16 cellular contexts compared by ENCODE assay signal in genomic region chr9:97560851-97561250, GRCh38. TPM values are rescaled to one million over a fixed set of nuclear protein-coding genes. Genes with fewer than 3 reads are reported as not detected.
DNase-seq lines count a peak whose midpoint lies in the region; TF ChIP-seq lines count a peak whose summit lies in the region.
"Had no signal": no experiment of that assay in that cellular context is flagged by ENCODE, and none has a peak within 500 bp of the region (broad histone marks: within the 10 kb centered on the region; RNA-seq: fewer than 3 reads in every experiment).

No MANE protein-coding gene starts in this region.

- TF ChIP-seq CTCF in dorsolateral prefrontal cortex (IDR thresholded peaks at IDR 0.05 in 54 of 56, conservative IDR thresholded peaks at IDR 0.05 in 2 of 56; ENCODE audit: low read depth in 1 of 56, partially characterized antibody in 56 of 56) = no peak
- TF ChIP-seq CTCF in tibial artery (IDR thresholded peaks at IDR 0.05) = no peak
- TF ChIP-seq CTCF in OCI-LY7 (conservative IDR thresholded peaks at IDR 0.05; ENCODE audit: low read length) = no peak

- no peak overlapping the region for H2BK12ac ChIP-seq in neuronal stem cell (ENCODE audit: low read length)

- H3K4ac ChIP-seq in neuronal stem cell (ENCODE audit: low read length) = no peak overlapping the region

- no peak overlapping the region for H3K4me3 ChIP-seq in dorsolateral prefrontal cortex
- H3K4me3 ChIP-seq in neuronal stem cell (ENCODE audit: low read length in 2 of 2) = no peak overlapping the region
- H3K4me3 ChIP-seq in tibial artery = no peak overlapping the region
- H3K4me3 ChIP-seq in OCI-LY7 (ENCODE audit: low read depth, low read length, poor library complexity, severe bottlenecking) = no peak overlapping the region

- no peaks in the 10 kb centered on the region for H3K79me1 ChIP-seq in neuronal stem cell (ENCODE audit: low read depth, low read length)

- no peaks in the 10 kb centered on the region for H3K9me2 ChIP-seq in OCI-LY7 (ENCODE audit: insufficient read depth, low read length)

- H3K79me2 ChIP-seq in OCI-LY7 (ENCODE audit: insufficient read depth, low read depth, low read length) = no peaks in the 10 kb centered on the region

- H4K91ac ChIP-seq in neuronal stem cell (ENCODE audit: low read depth, low read length, poor library complexity) = no peak overlapping the region

- H3K23ac ChIP-seq in neuronal stem cell (ENCODE audit: low read depth, low read length, poor library complexity) = no peak overlapping the region

- H3K27ac ChIP-seq in dorsolateral prefrontal cortex (peak overlapping the region in 43 of 59 donors; percentile 3 to 93 (median 57)), neuronal stem cell (replicated peaks; ENCODE audit: low read length) (no peak overlapping the region), tibial artery (peak overlapping the region; percentile 62 to 70), OCI-LY7 (ENCODE audit: low read depth, low read length, poor library complexity, severe bottlenecking) (no peak overlapping the region)

- peak overlapping the region; percentile 43 for H2AFZ ChIP-seq in neuronal stem cell (ENCODE audit: low read length)
- no peak overlapping the region for H2AFZ ChIP-seq in OCI-LY7 (ENCODE audit: low read length)

- H4K8ac ChIP-seq in neuronal stem cell (ENCODE audit: low read depth, low read length) = no peak overlapping the region

- peak; percentile 26 for DNase-seq in NCI-H69 (lab: John Stamatoyannopoulos, UW)
- no peak for DNase-seq in dorsolateral prefrontal cortex
- no peak for DNase-seq in neuronal stem cell (ENCODE audit: low spot score)
- DNase-seq in tibial artery = no peak
- no peak for DNase-seq in stimulated activated CD4-positive, alpha-beta T cell treated with anti-CD3 and anti-CD28 coated beads, Interleukin-2, amount 100 ng/mL, for 48 hours
- no peak for DNase-seq in OCI-LY7 (ENCODE audit: low spot score)
- DNase-seq in KG1 (lab: John Stamatoyannopoulos, UW) = no peak
- DNase-seq: ACHN, AML-193, COR-L47, GF-D8, NCI-H1436, NCI-H2029 treated with DMSO at 0.1 percent for 48 hours, NCI-H510A, NCI-H82, SHP77 had no signal

- H2BK15ac ChIP-seq in neuronal stem cell (ENCODE audit: low read length) = no peak overlapping the region

- H3K18ac ChIP-seq in neuronal stem cell (ENCODE audit: low read length) = no peak overlapping the region

- H3K9ac ChIP-seq in neuronal stem cell (ENCODE audit: low read depth, low read length, poor library complexity) = no peak overlapping the region

- H2BK120ac ChIP-seq in neuronal stem cell (ENCODE audit: low read depth, low read length) = no peak overlapping the region

- no peak overlapping the region for H3K14ac ChIP-seq in neuronal stem cell (ENCODE audit: low read length)

- H3K4me2 ChIP-seq in neuronal stem cell (ENCODE audit: insufficient read depth, low read length, poor library complexity, severe bottlenecking) (no peak overlapping the region), OCI-LY7 (ENCODE audit: low read length) (no peak overlapping the region)

- no TSS peak for BruUV-seq in OCI-LY7 (replicated peaks; lab: Mats Ljungman, UMichigan)

- no peak overlapping the region for H2AK5ac ChIP-seq in neuronal stem cell (ENCODE audit: low read depth, low read length)

- CTCF ChIA-PET in OCI-LY7 (lab: Charles Lee; ENCODE audit: unreplicated experiment) = no interaction called here

- no peaks in the 10 kb centered on the region for H4K20me1 ChIP-seq in OCI-LY7 (ENCODE audit: insufficient read depth, low read length)

- intact Hi-C loops in dorsolateral prefrontal cortex (cut with DNase I) (no loop called here), tibial artery (cut with DNase I; ENCODE audit: low total_unique reads) (no loop called here), OCI-LY7 (cut with micrococcal nuclease; ENCODE audit: unreplicated experiment) (no loop called here)

- H3K9me3 ChIP-seq in neuronal stem cell (replicated peaks in 1 of 2; ENCODE audit: control insufficient read depth in 2 of 2, insufficient read depth in 1 of 2, low read depth in 1 of 2, low read length in 2 of 2) = no peaks in the 10 kb centered on the region
- H3K9me3 ChIP-seq in tibial artery = no peaks in the 10 kb centered on the region
- no peaks in the 10 kb centered on the region for H3K9me3 ChIP-seq in OCI-LY7 (ENCODE audit: low read length)

- H2BK5ac ChIP-seq in neuronal stem cell (ENCODE audit: low read length) = no peak overlapping the region

- POLR2A ChIA-PET in OCI-LY7 (lab: Charles Lee) = interaction anchor here (0.7 kb wide), 1 partner anchor 13 kb away, joined by 3 read pairs; no protein-coding TSS in a partner anchor

- peaks cover 0 to 11% of the 10 kb centered on the region in 2 donors for H3K4me1 ChIP-seq in neuronal stem cell (ENCODE audit: control insufficient read depth in 2 of 2, insufficient read depth in 1 of 2, low read depth in 1 of 2, low read length in 2 of 2)
- peaks cover 12 to 92% (median 61%) of the 10 kb centered on the region in 4 donors for H3K4me1 ChIP-seq in tibial artery
- H3K4me1 ChIP-seq in OCI-LY7 (ENCODE audit: insufficient read depth, low read length, poor library complexity, severe bottlenecking) = no peaks in the 10 kb centered on the region

- H3K36me3 ChIP-seq in neuronal stem cell (replicated peaks in 1 of 2; ENCODE audit: control insufficient read depth in 2 of 2, insufficient read depth in 2 of 2, low read length in 2 of 2) = no peaks in the 10 kb centered on the region
- peaks cover 2 to 20% (median 11%) of the 10 kb centered on the region in 3 donors for H3K36me3 ChIP-seq in tibial artery
- no peaks in the 10 kb centered on the region for H3K36me3 ChIP-seq in OCI-LY7 (ENCODE audit: insufficient read depth, low read length)

- H3K27me3 ChIP-seq in dorsolateral prefrontal cortex (no peaks in the 10 kb centered on the region), neuronal stem cell (ENCODE audit: control insufficient read depth in 3 of 3, insufficient read depth in 3 of 3, low read depth in 1 of 3, low read length in 3 of 3) (peaks cover 0 to 23% (median 0%) of the 10 kb centered on the region in 3 experiments), tibial artery (no peaks in the 10 kb centered on the region)

RNA-seq across cellular contexts. Expression of gene TMOD1, which starts 59.4 kb away (rescaled TPM):
- total RNA-seq in dorsolateral prefrontal cortex (10 to 100 TPM; 17.3 to 70.1 (median 37.3) TPM), OCI-LY7 (2022) (not detected in 2 replicates)
- polyA plus RNA-seq in neuronal stem cell (2013, experiment 1 of 2) = 0.15 TPM
- 0.21 TPM for polyA plus RNA-seq in neuronal stem cell (2013, experiment 2 of 2)
- not detected in 2 replicates for total RNA-seq in OCI-LY7 (2014; rRNA removed; shearing (Covaris generic))

Comparison
In these comparisons a context has a peak if more than half of its experiments do, and no peak if none do; other contexts are left out.
1. H3K27ac ChIP-seq: peak in dorsolateral prefrontal cortex (43 of 59) and tibial artery (2 of 2); none in neuronal stem cell (single experiment) and OCI-LY7 (single experiment).
2. RNA of gene TMOD1, which starts 59.4 kb away (total RNA-seq): 17.3 to 70.1 TPM in dorsolateral prefrontal cortex; not detected in OCI-LY7; every median in the first group is over 10 times any median in the second.